ENCODE assay signal across 1 cellular context in genomic region chr1:154076413-154076812, GRCh38.
TF ChIP-seq lines count a peak whose summit lies in the region.

No MANE protein-coding gene starts in this region.

TF ChIP-seq in K562, 482 proteins besides CTCF, POLR2A, EP300 and RAD21:
- peak; percentile 89 for TF ChIP-seq ZNF280A (IDR thresholded peaks at IDR 0.05; ENCODE audit: low read depth, partially characterized antibody)
- 0 out of 4 replicates have a peak, but pooled peaks of 1 of the 2 experiments have one; percentile 42 for TF ChIP-seq KDM1A (IDR thresholded peaks at IDR 0.05)
- TF ChIP-seq RBM25 (IDR thresholded peaks at IDR 0.05; ENCODE audit: low read depth, low read length, severe bottlenecking): peak; percentile 45
- no peak for TF ChIP-seq BCOR (IDR thresholded peaks at IDR 0.05)
- peak in 1 of 2 experiments; percentile 86; a peak in 2 of 3 replicates for TF ChIP-seq CBX3 (IDR thresholded peaks at IDR 0.05; ENCODE audit: borderline replicate concordance in 1 of 2, low read length in 2 of 2)
- no peak for TF ChIP-seq ZHX1 (conservative IDR thresholded peaks at IDR 0.05; ENCODE audit: low read length)
- TF ChIP-seq SFPQ (IDR thresholded peaks at IDR 0.05; ENCODE audit: low read depth, low read length): no peak
- TF ChIP-seq SMARCA5 (IDR thresholded peaks at IDR 0.05): 0 out of 2 replicates have a peak, but pooled peaks have one; percentile 18
- TF ChIP-seq TAL1 (IDR thresholded peaks at IDR 0.05): no peak
- TF ChIP-seq TRIM28 (IDR thresholded peaks at IDR 0.05): peak; percentile 96
- TF ChIP-seq SMAD4 (CRISPR knock-in tag; conservative IDR thresholded peaks at IDR 0.05): no peak
- peak; percentile 21 to 79; a peak in 2 of 4 replicates for TF ChIP-seq TRIM24 (IDR thresholded peaks at IDR 0.05)
- 0 out of 2 replicates have a peak, but pooled peaks have one; percentile 23 for TF ChIP-seq HLTF (IDR thresholded peaks at IDR 0.05)
- TF ChIP-seq XRCC3 (IDR thresholded peaks at IDR 0.05): 0 out of 2 replicates have a peak, but pooled peaks have one; percentile 23
- 0 out of 2 replicates have a peak, but pooled peaks have one; percentile 50 for TF ChIP-seq CBX5 (IDR thresholded peaks at IDR 0.05; ENCODE audit: borderline replicate concordance, low read depth)
